Comparison of ENCODE assay signal across 8 cellular contexts in genomic region chr12:122880668-122881067, GRCh38. TPM values are rescaled to one million over a fixed set of nuclear protein-coding genes. Genes with fewer than 3 reads are reported as not detected.
A peak's percentile ranks its signal among the peaks of the same experiment; 100 is the strongest.
DNase-seq lines count a peak whose midpoint lies in the region; ATAC-seq lines count a peak whose summit lies in the region.

No MANE protein-coding gene starts in this region.

- no peak overlapping the region for H3K4me3 Mint-ChIP-seq in central memory CD8-positive, alpha-beta T cell

- peaks cover 79% of the 10 kb centered on the region for H3K4me1 Mint-ChIP-seq in central memory CD8-positive, alpha-beta T cell

- DNase-seq in NCI-H146 (lab: John Stamatoyannopoulos, UW) = peak; percentile 34
- DNase-seq in NCI-H146 treated with DMSO at 0.1 percent for 48 hours (lab: John Stamatoyannopoulos, UW; ENCODE audit: unreplicated experiment) = no peak
- peak; percentile 85 for DNase-seq in NCI-H226
- no peak for DNase-seq in central memory CD8-positive, alpha-beta T cell (ENCODE audit: low spot score in 2 of 2)
- DNase-seq in lung microvascular endothelial cell (ENCODE audit: low read depth in 2 of 2) = peak; percentile 53 to 63
- no peak for DNase-seq in NOMO-1 (lab: John Stamatoyannopoulos, UW; ENCODE audit: unreplicated experiment in 2 of 2)
- DNase-seq in HT-29 (ENCODE audit: low spot score) = no peak

- no peaks in the 10 kb centered on the region for H3K9me3 Mint-ChIP-seq in central memory CD8-positive, alpha-beta T cell

- H3K27ac Mint-ChIP-seq in central memory CD8-positive, alpha-beta T cell (ENCODE audit: low read depth) = peak overlapping the region; percentile 70

- H3K27me3 Mint-ChIP-seq in central memory CD8-positive, alpha-beta T cell = no peaks in the 10 kb centered on the region

- peak; percentile 7 for ATAC-seq in central memory CD8-positive, alpha-beta T cell (replicated peaks; ENCODE audit: extremely low read depth, poor library complexity, severe bottlenecking)
- no peak for ATAC-seq in HG02870 (IDR thresholded peaks at IDR 0.05; ENCODE audit: unreplicated experiment)

- peaks cover 14% of the 10 kb centered on the region for H3K36me3 Mint-ChIP-seq in central memory CD8-positive, alpha-beta T cell (ENCODE audit: insufficient read depth)

RNA-seq across cellular contexts. Expression of gene VPS37B, which starts 15.3 kb away (rescaled TPM):
- total RNA-seq in lung microvascular endothelial cell = 9.1 and 9.6 TPM in 2 replicates
- 103 and 111 TPM in 2 replicates for total RNA-seq in HT-29 (2014; rRNA removed; shearing (Covaris generic))

RNA-seq across cellular contexts. Expression of gene HIP1R, which starts 45.4 kb away (rescaled TPM):
- 28.2 and 49.5 TPM in 2 replicates for total RNA-seq in lung microvascular endothelial cell
- 109 and 131 TPM in 2 replicates for total RNA-seq in HT-29 (2014; rRNA removed; shearing (Covaris generic))

Comparison
In these comparisons a context has a peak if more than half of its experiments do, and no peak if none do; other contexts are left out.
1. DNase-seq: peak in NCI-H146 (single experiment), NCI-H226 (single experiment) and lung microvascular endothelial cell (2 of 2); none in NCI-H146 treated with DMSO at 0.1 percent for 48 hours (single experiment), central memory CD8-positive, alpha-beta T cell (0 of 2), NOMO-1 (0 of 2) and HT-29 (single experiment).